21 cellular contexts compared by ENCODE assay signal in genomic region chr4:173272987-173273386, GRCh38.
DNase-seq lines count a peak whose midpoint lies in the region; TF ChIP-seq lines count a peak whose summit lies in the region.
"Had no signal": no experiment of that assay in that cellular context is flagged by ENCODE, and none has a peak within 500 bp of the region (broad histone marks: within the 10 kb centered on the region; RNA-seq: fewer than 3 reads in every experiment).

No MANE protein-coding gene starts in this region.

- peaks cover 3% of the 10 kb centered on the region for H3K4me1 ChIP-seq in mesenchymal stem cell (ENCODE audit: control insufficient read depth, insufficient read depth, low read depth, low read length)
- H3K4me1 ChIP-seq: spleen had no signal

- no peak overlapping the region for H4K91ac ChIP-seq in mesenchymal stem cell (ENCODE audit: low read length)

- no peak overlapping the region for H2BK5ac ChIP-seq in mesenchymal stem cell (ENCODE audit: low read depth, low read length, poor library complexity, severe bottlenecking)

- no peak overlapping the region for H3K14ac ChIP-seq in mesenchymal stem cell (ENCODE audit: low read length in 2 of 2)

- no peak overlapping the region for H3K27ac ChIP-seq in mesenchymal stem cell (ENCODE audit: low read length, poor library complexity, severe bottlenecking)
- H3K27ac ChIP-seq: spleen had no signal

- no peak overlapping the region for H3K9ac ChIP-seq in mesenchymal stem cell (ENCODE audit: low read length)

- H3K4ac ChIP-seq in mesenchymal stem cell (ENCODE audit: low read depth in 1 of 2, low read length in 2 of 2) = no peak overlapping the region

- no peaks in the 10 kb centered on the region for H3K9me3 ChIP-seq in mesenchymal stem cell (ENCODE audit: control insufficient read depth, low read length)

- no peak for TF ChIP-seq CTCF in cardiac fibroblast (IDR thresholded peaks at IDR 0.05; ENCODE audit: low read depth, low read length)

- WGBS in mesenchymal stem cell = 0% methylated on average over 1 of the region's 1 CpG

- H2AK5ac ChIP-seq in mesenchymal stem cell (ENCODE audit: low read length, severe bottlenecking) = no peak overlapping the region

- DNase-seq in GM03348 (ENCODE audit: low spot score) = peak; percentile 13
- peak; percentile 22 for DNase-seq in MV-4-11 (lab: John Stamatoyannopoulos, UW)
- peak; percentile 62 to 74 for DNase-seq in cardiac fibroblast (ENCODE audit: low read depth in 2 of 2)
- peak; percentile 63 for DNase-seq in mesenchymal stem cell
- no peak for DNase-seq in epidermal melanocyte (ENCODE audit: insufficient read length, low spot score)
- DNase-seq in pons (ENCODE audit: low spot score) = no peak
- no peak for DNase-seq in cerebellum (ENCODE audit: low spot score)
- DNase-seq: activated CD8-positive, alpha-beta memory T cell treated with anti-CD3 and anti-CD28 coated beads for 24 hours; activated naive CD4-positive, alpha-beta T cell treated with anti-CD3 and anti-CD28 coated beads, Interleukin-2, amount 10 ng/mL, durations not matched to agents 7 days and 5 days; activated T-cell treated with anti-CD3 and anti-CD28 coated beads, Interleukin-2, amount 50 U/mL, for 72 hours; cortex of kidney; DMS79 treated with DMSO at 0.1 percent for 48 hours; kidney glomerular epithelial cell; NCI-H1092 treated with DMSO at 0.1 percent for 48 hours; NCI-H2081; NCI-H524; nucleus accumbens; Right ventricle myocardium superior; spleen; stimulated activated CD4-positive, alpha-beta T cell treated with anti-CD3 and anti-CD28 coated beads, Interleukin-4, amount 100 ng/mL, for 4 hours; trophoblast cell had no signal

- no peak overlapping the region for H3K4me2 ChIP-seq in mesenchymal stem cell (ENCODE audit: low read length, poor library complexity, severe bottlenecking)

- no peaks in the 10 kb centered on the region for H3K27me3 ChIP-seq in mesenchymal stem cell (ENCODE audit: control insufficient read depth in 1 of 2, insufficient read depth in 1 of 2, low read length in 2 of 2)
- H3K27me3 ChIP-seq: spleen had no signal

- no peak overlapping the region for H2BK12ac ChIP-seq in mesenchymal stem cell (ENCODE audit: low read length in 2 of 2)

- peaks cover 0 to 10% of the 10 kb centered on the region in 2 experiments for H3K36me3 ChIP-seq in mesenchymal stem cell (ENCODE audit: control insufficient read depth in 1 of 2, insufficient read depth in 2 of 2, low read depth in 1 of 2, low read length in 2 of 2)

- H3K18ac ChIP-seq in mesenchymal stem cell (ENCODE audit: low read depth in 1 of 2, low read length in 2 of 2) = no peak overlapping the region

- H4K8ac ChIP-seq in mesenchymal stem cell (ENCODE audit: low read length) = no peak overlapping the region

- H3K4me3 ChIP-seq in cardiac fibroblast (replicated peaks in 1 of 2; ENCODE audit: low read depth in 2 of 2, low read length in 2 of 2) (no peak overlapping the region), mesenchymal stem cell (ENCODE audit: insufficient read depth in 1 of 2, low read depth in 1 of 2, low read length in 2 of 2) (no peak overlapping the region)
- H3K4me3 ChIP-seq: spleen had no signal

- H2AFZ ChIP-seq in mesenchymal stem cell (ENCODE audit: low read depth, low read length) = no peak overlapping the region

- no peak overlapping the region for H2BK120ac ChIP-seq in mesenchymal stem cell (ENCODE audit: low read depth, low read length)

- no peak overlapping the region for H3K23ac ChIP-seq in mesenchymal stem cell (ENCODE audit: low read length in 2 of 2)

- peaks cover 18% of the 10 kb centered on the region for H3K79me1 ChIP-seq in mesenchymal stem cell (replicated peaks; ENCODE audit: low read length, poor library complexity, severe bottlenecking)

- no peak overlapping the region for H2BK15ac ChIP-seq in mesenchymal stem cell (ENCODE audit: low read depth, poor library complexity, severe bottlenecking)

Comparison
In these comparisons a context has a peak if more than half of its experiments do, and no peak if none do; other contexts are left out.
1. DNase-seq: peak in GM03348 (single experiment), MV-4-11 (single experiment), cardiac fibroblast (2 of 2) and mesenchymal stem cell (single experiment); none in epidermal melanocyte (single experiment), pons (single experiment) and cerebellum (single experiment).